Comparison of ENCODE assay signal across 17 cellular contexts in the genomic region with DNA sequence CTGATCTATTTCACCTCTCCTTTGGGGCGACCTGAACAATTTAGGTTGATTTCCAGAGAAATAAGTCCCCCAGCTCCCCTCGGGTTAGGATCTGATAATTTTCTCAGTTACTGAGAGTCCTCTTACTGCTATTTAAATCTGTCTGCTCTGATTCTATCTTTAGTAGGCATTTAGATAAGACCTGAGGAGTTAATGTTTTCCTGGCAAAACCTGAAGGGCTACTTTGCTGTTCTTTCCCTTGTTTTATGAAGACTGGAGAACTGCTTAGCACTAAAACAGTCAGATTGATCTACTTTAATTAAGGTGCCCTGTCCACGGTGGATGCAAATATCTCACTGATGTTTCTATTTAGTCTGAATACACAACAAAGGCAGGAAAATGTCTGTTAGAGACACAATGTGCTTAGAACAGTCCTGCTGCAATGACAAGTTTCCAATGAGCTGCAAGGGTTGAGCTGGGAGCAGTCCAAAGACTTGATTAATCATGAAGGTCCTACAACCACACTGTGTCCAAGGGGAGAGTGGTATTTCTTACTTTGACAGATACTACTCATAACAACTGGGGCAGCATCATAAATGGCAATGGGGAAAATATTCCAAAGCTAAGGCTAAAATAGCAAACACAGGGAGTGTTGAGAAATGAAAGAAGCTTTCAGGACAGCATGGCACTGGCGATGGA. TPM values are rescaled to one million over a fixed set of nuclear protein-coding genes. Genes with fewer than 3 reads are reported as not detected.
DNase-seq lines count a peak whose midpoint lies in the region; ATAC-seq, FAIRE-seq and TF ChIP-seq lines count a peak whose summit lies in the region.
"Had no signal": no experiment of that assay in that cellular context is flagged by ENCODE, and none has a peak within 500 bp of the region (broad histone marks: within the 10 kb centered on the region; RNA-seq: fewer than 3 reads in every experiment).

No MANE protein-coding gene starts in this region.

- ATAC-seq in heart left ventricle: peak in 3 of 4 donors; percentile 27 to 73 (median 32)
- no peak for ATAC-seq in GM19463 (IDR thresholded peaks at IDR 0.05; ENCODE audit: unreplicated experiment)
- ATAC-seq in HG03565 (IDR thresholded peaks at IDR 0.05; ENCODE audit: unreplicated experiment): no peak
- ATAC-seq: A549; CD8-positive, alpha-beta T cell; GM12878; upper lobe of right lung had no signal

- intact Hi-C loops in left ventricle myocardium inferior (cut with micrococcal nuclease) (no loop called here), heart left ventricle (cut with DNase I) (no loop called here)

- H3K79me2 ChIP-seq in parathyroid adenoma: no peaks in the 10 kb centered on the region

- H3K27ac ChIP-seq in cardiac muscle cell: peak overlapping the region; percentile 66
- no peak overlapping the region for H3K27ac ChIP-seq in left ventricle myocardium inferior (replicated peaks)
- H3K27ac ChIP-seq in heart left ventricle: peak overlapping the region in 1 of 12 donors; percentile 40
- peak overlapping the region; percentile 34 for H3K27ac ChIP-seq in parathyroid adenoma
- H3K27ac ChIP-seq: HL-60, upper lobe of right lung had no signal

- H3K4me1 ChIP-seq in cardiac muscle cell (ENCODE audit: low read depth): peaks cover 31% of the 10 kb centered on the region
- H3K4me1 ChIP-seq in left ventricle myocardium inferior: peaks cover 15% of the 10 kb centered on the region
- peaks cover 0 to 17% (median 5%) of the 10 kb centered on the region in 12 donors for H3K4me1 ChIP-seq in heart left ventricle
- H3K4me1 ChIP-seq in parathyroid adenoma: peaks cover 44% of the 10 kb centered on the region

- FAIRE-seq in GM12892 (lab: Jason Lieb, UNC): no peak
- FAIRE-seq: A549, GM12878 had no signal

- DNase-seq in cardiac muscle cell (ENCODE audit: low read depth in 1 of 2, low spot score in 1 of 2) (no peak), left ventricle myocardium inferior (no peak), heart left ventricle (no peak), NCI-H146 treated with DMSO at 0.1 percent for 48 hours (lab: John Stamatoyannopoulos, UW; ENCODE audit: unreplicated experiment) (no peak), GM12892 (ENCODE audit: insufficient read length) (no peak)
- DNase-seq: activated CD4-positive, CD25-positive, alpha-beta regulatory T cell; activated CD8-positive, alpha-beta memory T cell treated with anti-CD3 and anti-CD28 coated beads, Interleukin-2, amount 50 U/mL, for 48 hours; CD8-positive, alpha-beta T cell; HFFc6; NCI-H2029; upper lobe of right lung had no signal

- peak overlapping the region; percentile 58 for H3K4me2 ChIP-seq in parathyroid adenoma (ENCODE audit: low read length)
- H3K4me2 ChIP-seq: A549 had no signal

- TF ChIP-seq POLR2A in heart left ventricle (IDR thresholded peaks at IDR 0.05) (no peak), GM12892 (IDR thresholded peaks at IDR 0.05; ENCODE audit: low read depth, low read length) (no peak)

- TF ChIP-seq CTCF in cardiac muscle cell (IDR thresholded peaks at IDR 0.05; ENCODE audit: low read depth, low read length) (no peak), left ventricle myocardium inferior (IDR thresholded peaks at IDR 0.05; ENCODE audit: borderline replicate concordance) (no peak), heart left ventricle (IDR thresholded peaks at IDR 0.05) (no peak), parathyroid adenoma (IDR thresholded peaks at IDR 0.05) (no peak)

- H3K9ac ChIP-seq in parathyroid adenoma: no peak overlapping the region

- H3K36me3 ChIP-seq in cardiac muscle cell: no peaks in the 10 kb centered on the region
- H3K36me3 ChIP-seq in left ventricle myocardium inferior: no peaks in the 10 kb centered on the region
- no peaks in the 10 kb centered on the region for H3K36me3 ChIP-seq in heart left ventricle
- H3K36me3 ChIP-seq in parathyroid adenoma (ENCODE audit: control insufficient read depth, insufficient read depth, low read length): no peaks in the 10 kb centered on the region
- H3K36me3 ChIP-seq: upper lobe of right lung had no signal

- H3K9me3 ChIP-seq in cardiac muscle cell (ENCODE audit: low read depth): no peaks in the 10 kb centered on the region
- H3K9me3 ChIP-seq in left ventricle myocardium inferior (replicated peaks): peaks cover 2% of the 10 kb centered on the region
- peaks cover 0 to under 1% (median 0%) of the 10 kb centered on the region in 12 donors for H3K9me3 ChIP-seq in heart left ventricle
- no peaks in the 10 kb centered on the region for H3K9me3 ChIP-seq in parathyroid adenoma (ENCODE audit: control insufficient read depth, low read length)
- H3K9me3 ChIP-seq: A549, upper lobe of right lung had no signal

- peak overlapping the region; percentile 66 for H2AFZ ChIP-seq in parathyroid adenoma

- H3K4me3 ChIP-seq in cardiac muscle cell (no peak overlapping the region), left ventricle myocardium inferior (no peak overlapping the region), heart left ventricle (no peak overlapping the region), parathyroid adenoma (ENCODE audit: low read depth, low read length) (peak overlapping the region; percentile 39)
- H3K4me3 ChIP-seq: A549, GM12878, upper lobe of right lung had no signal

- no peaks in the 10 kb centered on the region for H3K27me3 ChIP-seq in cardiac muscle cell
- H3K27me3 ChIP-seq in left ventricle myocardium inferior (ENCODE audit: low read depth): no peaks in the 10 kb centered on the region
- no peaks in the 10 kb centered on the region for H3K27me3 ChIP-seq in heart left ventricle
- no peaks in the 10 kb centered on the region for H3K27me3 ChIP-seq in parathyroid adenoma (ENCODE audit: control insufficient read depth, insufficient read depth, low read length)
- H3K27me3 ChIP-seq: upper lobe of right lung had no signal

- 60 to 64% (median 62%) methylated on average over 4 of the region's 4 CpGs for WGBS in heart left ventricle, 4 donors

RNA-seq across cellular contexts. Expression of gene ADTRP, which starts 15.7 kb away (rescaled TPM):
- total RNA-seq in cardiac muscle cell (not detected in 2 replicates), left ventricle myocardium inferior (0.33 TPM), heart left ventricle (under 1 TPM in 3 of 9 donors, not detected in 6; 0.43 to 0.85 (median 0.48) TPM)
- polyA plus RNA-seq in cardiac muscle cell (not detected in 2 replicates), heart left ventricle (under 1 TPM in 1 of 2 donors, not detected in 1; 0.26 TPM)
- 12.7 TPM for polyA plus RNA-seq in GM12892 (2012; ENCODE audit: missing spikeins)

Comparison
In these comparisons a context has a peak if more than half of its experiments do, and no peak if none do; other contexts are left out.
1. ATAC-seq: peak in heart left ventricle (3 of 4); none in GM19463 (single experiment) and HG03565 (single experiment).